ENCODE assay signal across 1 cellular context in genomic region chr16:74557275-74557674, GRCh38.
TF ChIP-seq lines count a peak whose summit lies in the region.

No MANE protein-coding gene starts in this region.

TF ChIP-seq in GM12878, 131 proteins besides CTCF, POLR2A, EP300 and RAD21:
- no peak for TF ChIP-seq SUPT20H (IDR thresholded peaks at IDR 0.05; ENCODE audit: borderline replicate concordance, control insufficient read depth, low read depth, low read length)
- TF ChIP-seq SREBF2 (IDR thresholded peaks at IDR 0.05; ENCODE audit: low read length): no peak
- no peak for TF ChIP-seq RBBP5 (conservative IDR thresholded peaks at IDR 0.05)
- no peak for TF ChIP-seq ZSCAN29 (IDR thresholded peaks at IDR 0.05)
- TF ChIP-seq SREBF1 (IDR thresholded peaks at IDR 0.05; ENCODE audit: low read length): no peak
- no peak for TF ChIP-seq MEF2B (IDR thresholded peaks at IDR 0.05; ENCODE audit: partially characterized antibody, poor library complexity, severe bottlenecking)
- no peak for TF ChIP-seq ZBTB4 (CRISPR knock-in tag; IDR thresholded peaks at IDR 0.05)
- TF ChIP-seq NFYA (IDR thresholded peaks at IDR 0.05; ENCODE audit: borderline replicate concordance, low read depth, low read length): no peak
